5 cellular contexts compared by ENCODE assay signal in genomic region chr9:36175209-36175608, GRCh38. TPM values are rescaled to one million over a fixed set of nuclear protein-coding genes. Genes with fewer than 3 reads are reported as not detected.
"Had no signal": no experiment of that assay in that cellular context is flagged by ENCODE, and none has a peak within 500 bp of the region (broad histone marks: within the 10 kb centered on the region; RNA-seq: fewer than 3 reads in every experiment).

No MANE protein-coding gene starts in this region.

RNA-seq across cellular contexts. Expression of gene CCIN, which starts 6.0 kb away (rescaled TPM):
- total RNA-seq: esophagus mucosa, foreskin keratinocyte, frontal cortex, gastrocnemius medialis had no signal
- polyA plus RNA-seq: esophagus had no signal
